ENCODE assay signal across 17 cellular contexts in the genomic region with DNA sequence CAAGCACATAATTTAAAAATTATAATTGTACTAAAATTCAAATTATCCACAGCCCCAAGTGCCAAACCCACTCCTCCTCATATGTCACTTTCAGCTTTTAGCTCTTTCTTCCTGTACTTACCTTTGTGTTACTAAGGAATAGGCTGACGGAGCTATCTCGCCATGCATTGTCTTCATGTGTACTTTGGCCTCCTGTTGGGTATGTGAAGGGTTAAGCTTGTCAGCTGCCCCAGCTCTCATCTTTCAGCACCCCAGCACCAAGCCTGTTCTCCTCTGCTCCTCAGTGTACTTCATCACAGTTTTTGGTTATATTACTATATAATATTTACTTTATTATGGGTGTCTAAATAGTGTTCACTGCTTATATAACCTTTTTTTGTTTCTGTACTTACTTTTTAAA. TPM values are rescaled to one million over a fixed set of nuclear protein-coding genes. Genes with fewer than 3 reads are reported as not detected.
DNase-seq lines count a peak whose midpoint lies in the region; ATAC-seq, FAIRE-seq and TF ChIP-seq lines count a peak whose summit lies in the region.
"Had no signal": no experiment of that assay in that cellular context is flagged by ENCODE, and none has a peak within 500 bp of the region (broad histone marks: within the 10 kb centered on the region; RNA-seq: fewer than 3 reads in every experiment).

No MANE protein-coding gene starts in this region.

- H4K20me1 ChIP-seq in HepG2 (ENCODE audit: insufficient read depth, low read length), result no peaks in the 10 kb centered on the region

- H3K4me1 Mint-ChIP-seq in activated T-helper 17 cell treated with anti-CD3 and anti-CD28 coated beads, Interleukin-2, amount 50 U/mL, for 72 hours, result peaks cover 28% of the 10 kb centered on the region
- H3K4me1 Mint-ChIP-seq in naive thymus-derived CD4-positive, alpha-beta T cell, result peaks cover 11 to 76% (median 63%) of the 10 kb centered on the region in 7 donors
- H3K4me1 Mint-ChIP-seq in activated T-cell treated with anti-CD3 and anti-CD28 coated beads, Interleukin-2, amount 50 U/mL, for 4 hours (ENCODE audit: low read depth), result peaks cover 50% of the 10 kb centered on the region

- CTCF ChIA-PET in HepG2 (lab: Yijun Ruan, JAX; ENCODE audit: low intra/inter-chr PET ratio, low total read pairs), result no interaction called here
- CTCF ChIA-PET in naive thymus-derived CD4-positive, alpha-beta T cell (lab: Charles Lee), result interaction anchor here (1.6 kb wide), 1 partner anchor 51 kb away, joined by 6 read pairs; no protein-coding TSS in a partner anchor

- H3K27ac Mint-ChIP-seq in activated T-helper 17 cell treated with anti-CD3 and anti-CD28 coated beads, Interleukin-2, amount 50 U/mL, for 72 hours, result peak overlapping the region; percentile 77
- H3K27ac Mint-ChIP-seq in naive thymus-derived CD4-positive, alpha-beta T cell, result peak overlapping the region in 6 of 9 donors; percentile 56 to 86 (median 75)

- H3K4me3 ChIP-seq in HepG2 (replicated peaks in 1 of 3; ENCODE audit: insufficient read depth in 1 of 3, low read depth in 2 of 3, low read length in 3 of 3) (no peak overlapping the region), right lobe of liver (no peak overlapping the region)
- H3K4me3 ChIP-seq in naive thymus-derived CD4-positive, alpha-beta T cell (ENCODE audit: low read length), result no peak overlapping the region

- no peak for TF ChIP-seq CTCF in HepG2 (CRISPR knock-in tag; IDR thresholded peaks at IDR 0.05)
- no peak for TF ChIP-seq CTCF in right lobe of liver (IDR thresholded peaks at IDR 0.05)

- ATAC-seq in HepG2 (no peak), right lobe of liver (no peak)
- ATAC-seq in activated T-helper 17 cell treated with anti-CD3 and anti-CD28 coated beads, Interleukin-2, amount 50 U/mL, for 72 hours (replicated peaks), result no peak
- ATAC-seq in naive thymus-derived CD4-positive, alpha-beta T cell, result no peak
- ATAC-seq in activated T-cell treated with anti-CD3 and anti-CD28 coated beads, Interleukin-2, amount 50 U/mL, for 4 hours, result no peak

- TF ChIP-seq POLR2A in HepG2 (IDR thresholded peaks at IDR 0.05; ENCODE audit: insufficient read depth in 1 of 2, low read depth in 2 of 2, low read length in 2 of 2) (no peak), right lobe of liver (IDR thresholded peaks at IDR 0.05) (no peak)

- TF ChIP-seq EP300 in HepG2 (IDR thresholded peaks at IDR 0.05; ENCODE audit: low read depth in 2 of 2, low read length in 2 of 2), result no peak
- no peak for TF ChIP-seq EP300 in HepG2 (CRISPR knock-in tag; IDR thresholded peaks at IDR 0.05; ENCODE audit: borderline replicate concordance)

- DNase-seq in HepG2 (ENCODE audit: low spot score) (no peak), right lobe of liver (no peak), HTR-8/SVneo (ENCODE audit: insufficient read length, low spot score) (no peak)
- no peak for DNase-seq in naive thymus-derived CD4-positive, alpha-beta T cell
- DNase-seq in activated T-cell treated with anti-CD3 and anti-CD28 coated beads, Interleukin-2, amount 50 U/mL, for 4 hours, result no peak
- DNase-seq in effector CD8-positive, alpha-beta T cell (lab: John Stamatoyannopoulos, UW), result no peak
- DNase-seq: Calu3, Kasumi-1, MM.1S, NCI-H1092 treated with DMSO at 0.1 percent for 48 hours, NCI-H2107, NCI-H345, NCI-H69, RPMI8226 had no signal

- H3K9me3 ChIP-seq in HepG2 (ENCODE audit: low read length) (no peaks in the 10 kb centered on the region), right lobe of liver (no peaks in the 10 kb centered on the region)
- no peaks in the 10 kb centered on the region for H3K9me3 ChIP-seq in naive thymus-derived CD4-positive, alpha-beta T cell (ENCODE audit: control insufficient read depth in 2 of 3, low read length in 3 of 3)

- H3K79me2 ChIP-seq in HepG2 (ENCODE audit: insufficient read depth, low read length), result no peaks in the 10 kb centered on the region

- intact Hi-C loops in HepG2 (cut with micrococcal nuclease; ENCODE audit: unreplicated experiment) (no loop called here), right lobe of liver (cut with DNase I) (no loop called here)
- intact Hi-C loops in naive thymus-derived CD4-positive, alpha-beta T cell (cut with micrococcal nuclease), result no loop called here

- POLR2A ChIA-PET in HepG2 (lab: Yijun Ruan, JAX), result no interaction called here
- POLR2A ChIA-PET in naive thymus-derived CD4-positive, alpha-beta T cell (lab: Charles Lee), result interaction anchor here (0.7 kb wide), 2 partner anchors 40 to 106 kb away, joined by 3 to 4 read pairs; a partner anchor contains a TSS

- peaks cover 3% of the 10 kb centered on the region for H3K9me3 Mint-ChIP-seq in activated T-helper 17 cell treated with anti-CD3 and anti-CD28 coated beads, Interleukin-2, amount 50 U/mL, for 72 hours
- no peaks in the 10 kb centered on the region for H3K9me3 Mint-ChIP-seq in naive thymus-derived CD4-positive, alpha-beta T cell
- no peaks in the 10 kb centered on the region for H3K9me3 Mint-ChIP-seq in activated T-cell treated with anti-CD3 and anti-CD28 coated beads, Interleukin-2, amount 50 U/mL, for 4 hours
- H3K9me3 Mint-ChIP-seq: IgD-negative memory B cell had no signal

- H3K4me1 ChIP-seq in HepG2 (ENCODE audit: insufficient read depth, low read length), result no peaks in the 10 kb centered on the region
- H3K4me1 ChIP-seq in right lobe of liver, result no peaks in the 10 kb centered on the region
- H3K4me1 ChIP-seq in naive thymus-derived CD4-positive, alpha-beta T cell (ENCODE audit: control insufficient read depth in 2 of 2, insufficient read depth in 2 of 2, low read length in 2 of 2), result peaks cover 17 to 19% of the 10 kb centered on the region in 2 donors

- H3K4me2 ChIP-seq in HepG2 (ENCODE audit: low read depth, low read length), result no peak overlapping the region

- H3K36me3 ChIP-seq in HepG2 (replicated peaks in 1 of 2; ENCODE audit: control insufficient read depth in 1 of 2, insufficient read depth in 2 of 2, low read length in 2 of 2), result peaks cover 4 to 42% of the 10 kb centered on the region in 2 experiments; a peak in 4 of 5 replicates
- H3K36me3 ChIP-seq in right lobe of liver, result peaks cover 0 to 49% (median 3%) of the 10 kb centered on the region in 4 donors
- peaks cover 0 to 43% (median 10%) of the 10 kb centered on the region in 3 experiments for H3K36me3 ChIP-seq in naive thymus-derived CD4-positive, alpha-beta T cell (ENCODE audit: control insufficient read depth in 2 of 3, insufficient read depth in 3 of 3, low read length in 3 of 3)

- 50% methylated on average over 2 of the region's 2 CpGs for WGBS in HepG2 (ENCODE audit: low lambda C conversion rate)
- 88% methylated on average over 2 of the region's 2 CpGs for WGBS in right lobe of liver (ENCODE audit: insufficient coverage, low coverage, low lambda C conversion rate, missing lambda C conversion rate)

- no peak overlapping the region for H2AFZ ChIP-seq in HepG2 (ENCODE audit: low read length)

- in situ Hi-C loops in HepG2 (cut with HindIII; ENCODE audit: extremely low pct_ligation_motif_present, low pct_unique_long_range_greater_than_20kb), result no loop called here

- H3K27me3 Mint-ChIP-seq in activated T-helper 17 cell treated with anti-CD3 and anti-CD28 coated beads, Interleukin-2, amount 50 U/mL, for 72 hours, result no peaks in the 10 kb centered on the region
- H3K27me3 Mint-ChIP-seq in naive thymus-derived CD4-positive, alpha-beta T cell, result no peaks in the 10 kb centered on the region
- no peaks in the 10 kb centered on the region for H3K27me3 Mint-ChIP-seq in activated T-cell treated with anti-CD3 and anti-CD28 coated beads, Interleukin-2, amount 50 U/mL, for 4 hours (ENCODE audit: low read depth)
- H3K27me3 Mint-ChIP-seq: IgD-negative memory B cell had no signal

- no peak overlapping the region for H3K27ac ChIP-seq in HepG2 (ENCODE audit: extremely low read length, insufficient read depth, low read length)
- H3K27ac ChIP-seq in right lobe of liver, result no peak overlapping the region
- no peak overlapping the region for H3K27ac ChIP-seq in naive thymus-derived CD4-positive, alpha-beta T cell (ENCODE audit: low read depth, low read length)
- H3K27ac ChIP-seq: C4-2B had no signal

- TF ChIP-seq RAD21 in HepG2 (CRISPR knock-in tag; IDR thresholded peaks at IDR 0.05), result no peak

- no peak overlapping the region for H3K4me3 Mint-ChIP-seq in activated T-helper 17 cell treated with anti-CD3 and anti-CD28 coated beads, Interleukin-2, amount 50 U/mL, for 72 hours
- no peak overlapping the region for H3K4me3 Mint-ChIP-seq in naive thymus-derived CD4-positive, alpha-beta T cell
- H3K4me3 Mint-ChIP-seq in activated T-cell treated with anti-CD3 and anti-CD28 coated beads, Interleukin-2, amount 50 U/mL, for 4 hours, result no peak overlapping the region
- H3K4me3 Mint-ChIP-seq: IgD-negative memory B cell had no signal

- no TSS peak for BruUV-seq in HepG2 (replicated peaks; lab: Mats Ljungman, UMichigan)

- H3K36me3 Mint-ChIP-seq in activated T-helper 17 cell treated with anti-CD3 and anti-CD28 coated beads, Interleukin-2, amount 50 U/mL, for 72 hours (ENCODE audit: low read depth), result peaks cover 99% of the 10 kb centered on the region
- H3K36me3 Mint-ChIP-seq in naive thymus-derived CD4-positive, alpha-beta T cell, result peaks cover 40 to 66% (median 64%) of the 10 kb centered on the region in 5 donors
- H3K36me3 Mint-ChIP-seq in activated T-cell treated with anti-CD3 and anti-CD28 coated beads, Interleukin-2, amount 50 U/mL, for 4 hours (ENCODE audit: insufficient read depth), result peaks cover 50% of the 10 kb centered on the region

- H3K9ac ChIP-seq in HepG2 (ENCODE audit: insufficient read depth, low read depth, low read length), result no peak overlapping the region

- FAIRE-seq in HepG2 (lab: Jason Lieb, UNC) (no peak), HTR-8/SVneo (lab: Jason Lieb, UNC) (no peak)

- H3K27me3 ChIP-seq in HepG2 (ENCODE audit: control insufficient read depth in 1 of 2, insufficient read depth in 2 of 2, low read length in 2 of 2) (no peaks in the 10 kb centered on the region), right lobe of liver (no peaks in the 10 kb centered on the region)
- no peaks in the 10 kb centered on the region for H3K27me3 ChIP-seq in naive thymus-derived CD4-positive, alpha-beta T cell (ENCODE audit: control insufficient read depth in 2 of 2, insufficient read depth in 2 of 2, low read length in 2 of 2)

RNA-seq across cellular contexts. Expression of a gene that starts 46.2 kb away (rescaled TPM):
- total RNA-seq in HepG2 (2016; rRNA removed; fragmentation: Illumina TruSeq; extraction: Trizol), result 39.0 and 54.5 TPM in 2 replicates
- 14.7 and 17.1 TPM in 2 replicates for total RNA-seq in HepG2 (2016; cell fraction: cytosol; rRNA removed; fragmentation: Illumina TruSeq; extraction: Trizol; ENCODE audit: low read depth)
- total RNA-seq in HepG2 (2016; cell fraction: insoluble cytoplasmic fraction; rRNA removed; fragmentation: Illumina TruSeq; extraction: Trizol), result 40.7 and 55.2 TPM in 2 replicates
- total RNA-seq in HepG2 (2016; cell fraction: membrane; rRNA removed; fragmentation: Illumina TruSeq; extraction: Trizol), result 23.8 and 26.2 TPM in 2 replicates
- 18.2 and 18.7 TPM in 2 replicates for total RNA-seq in HepG2 (2016; cell fraction: nucleus; rRNA removed; fragmentation: Illumina TruSeq; extraction: Trizol)
- 13.8 and 16.8 TPM in 2 replicates for polyA plus RNA-seq in HepG2 (2011; rRNA removed)
- 11.2 and 14.1 TPM in 2 replicates for polyA plus RNA-seq in HepG2 (2011; cell fraction: cytosol; rRNA removed)
- polyA plus RNA-seq in HepG2 (2011; cell fraction: nucleus; rRNA removed), result 3.5 and 4.2 TPM in 2 replicates
- 28.8 and 31.6 TPM in 2 replicates for polyA plus RNA-seq in HepG2 (2012)
- 12.9 and 16.0 TPM in 2 replicates for polyA plus RNA-seq in HepG2 (2016; cell fraction: cytosol; fragmentation: Illumina TruSeq; extraction: Trizol; ENCODE audit: low read depth)
- polyA plus RNA-seq in HepG2 (2016; cell fraction: insoluble cytoplasmic fraction; fragmentation: Illumina TruSeq; extraction: Trizol; ENCODE audit: low read depth), result 49.4 and 55.6 TPM in 2 replicates
- polyA plus RNA-seq in HepG2 (2016; cell fraction: membrane; fragmentation: Illumina TruSeq; extraction: Trizol; ENCODE audit: low read depth), result 16.3 and 17.4 TPM in 2 replicates
- 19.4 and 21.6 TPM in 2 replicates for polyA plus RNA-seq in HepG2 (2016; cell fraction: nucleus; fragmentation: Illumina TruSeq; extraction: Trizol; ENCODE audit: insufficient read depth, low read depth)
- 3.2 and 10.4 TPM in 2 replicates for polyA minus RNA-seq in HepG2 (2011; rRNA and poly(A)+ RNA removed; ENCODE audit: low replicate concordance)
- 17.8 and 18.6 TPM in 2 replicates for polyA minus RNA-seq in HepG2 (2011; cell fraction: cytosol; rRNA and poly(A)+ RNA removed)
- polyA minus RNA-seq in HepG2 (2011; cell fraction: nucleus; rRNA and poly(A)+ RNA removed), result 13.4 and 14.0 TPM in 2 replicates
- total RNA-seq in right lobe of liver, result 10 to 100 TPM; 19.7 to 34.6 (median 24.7) TPM
- total RNA-seq in activated T-helper 17 cell treated with anti-CD3 and anti-CD28 coated beads, Interleukin-2, amount 50 U/mL, for 72 hours, result 100 to 1,000 TPM; 131 to 217 TPM
- total RNA-seq in naive thymus-derived CD4-positive, alpha-beta T cell, result 10 to 100 TPM; 38.7 to 93.5 (median 46.2) TPM
- 100 to 1,000 TPM; 109 to 141 TPM for polyA plus RNA-seq in naive thymus-derived CD4-positive, alpha-beta T cell
- total RNA-seq in activated T-cell treated with anti-CD3 and anti-CD28 coated beads, Interleukin-2, amount 50 U/mL, for 4 hours, result 10 to 100 TPM; 38.9 to 49.8 (median 41.3) TPM

RNA-seq across cellular contexts. Expression of a gene that starts 46.5 kb away (rescaled TPM):
- total RNA-seq in HepG2 (2016; rRNA removed; fragmentation: Illumina TruSeq; extraction: Trizol), result 9.1 and 10.2 TPM in 2 replicates
- total RNA-seq in HepG2 (2016; cell fraction: cytosol; rRNA removed; fragmentation: Illumina TruSeq; extraction: Trizol; ENCODE audit: low read depth), result 5.0 and 8.8 TPM in 2 replicates
- 8.8 and 10.5 TPM in 2 replicates for total RNA-seq in HepG2 (2016; cell fraction: insoluble cytoplasmic fraction; rRNA removed; fragmentation: Illumina TruSeq; extraction: Trizol)
- total RNA-seq in HepG2 (2016; cell fraction: membrane; rRNA removed; fragmentation: Illumina TruSeq; extraction: Trizol), result 8.3 and 10.7 TPM in 2 replicates
- 5.9 and 6.9 TPM in 2 replicates for total RNA-seq in HepG2 (2016; cell fraction: nucleus; rRNA removed; fragmentation: Illumina TruSeq; extraction: Trizol)
- polyA plus RNA-seq in HepG2 (2011; rRNA removed), result 12.9 and 13.5 TPM in 2 replicates
- polyA plus RNA-seq in HepG2 (2011; cell fraction: cytosol; rRNA removed), result 4.2 and 6.9 TPM in 2 replicates
- polyA plus RNA-seq in HepG2 (2011; cell fraction: nucleus; rRNA removed), result 11.8 and 15.2 TPM in 2 replicates
- 11.8 and 14.6 TPM in 2 replicates for polyA plus RNA-seq in HepG2 (2012)
- polyA plus RNA-seq in HepG2 (2016; cell fraction: cytosol; fragmentation: Illumina TruSeq; extraction: Trizol; ENCODE audit: low read depth), result 7.0 and 8.7 TPM in 2 replicates
- polyA plus RNA-seq in HepG2 (2016; cell fraction: insoluble cytoplasmic fraction; fragmentation: Illumina TruSeq; extraction: Trizol; ENCODE audit: low read depth), result 10.0 and 11.0 TPM in 2 replicates
- polyA plus RNA-seq in HepG2 (2016; cell fraction: membrane; fragmentation: Illumina TruSeq; extraction: Trizol; ENCODE audit: low read depth), result 7.3 and 7.9 TPM in 2 replicates
- 10.7 and 12.0 TPM in 2 replicates for polyA plus RNA-seq in HepG2 (2016; cell fraction: nucleus; fragmentation: Illumina TruSeq; extraction: Trizol; ENCODE audit: insufficient read depth, low read depth)
- 1.8 and 4.3 TPM in 2 replicates for polyA minus RNA-seq in HepG2 (2011; rRNA and poly(A)+ RNA removed; ENCODE audit: low replicate concordance)
- polyA minus RNA-seq in HepG2 (2011; cell fraction: cytosol; rRNA and poly(A)+ RNA removed), result 1.9 and 2.1 TPM in 2 replicates
- polyA minus RNA-seq in HepG2 (2011; cell fraction: nucleus; rRNA and poly(A)+ RNA removed), result 12.6 and 12.9 TPM in 2 replicates
- 10 to 100 TPM; 19.6 to 29.9 (median 21.9) TPM for total RNA-seq in right lobe of liver
- total RNA-seq in activated T-helper 17 cell treated with anti-CD3 and anti-CD28 coated beads, Interleukin-2, amount 50 U/mL, for 72 hours, result 10 to 100 TPM; 39.6 to 51.5 TPM
- total RNA-seq in naive thymus-derived CD4-positive, alpha-beta T cell, result 100 to 1,000 TPM in 2 of 5 experiments, 10 to 100 TPM in 3; 23.4 to 103 (median 58.1) TPM
- 10 to 100 TPM; 64.3 to 75.5 TPM for polyA plus RNA-seq in naive thymus-derived CD4-positive, alpha-beta T cell
- 10 to 100 TPM in 2 of 3 donors, 1 to 10 TPM in 1; 7.3 to 11.1 (median 11.1) TPM for total RNA-seq in activated T-cell treated with anti-CD3 and anti-CD28 coated beads, Interleukin-2, amount 50 U/mL, for 4 hours
